In genomic region chr1:107862064-107862463, GRCh38 we compare ENCODE assay signal across 23 cellular contexts.
DNase-seq lines count a peak whose midpoint lies in the region; ATAC-seq and TF ChIP-seq lines count a peak whose summit lies in the region.
"Had no signal": no experiment of that assay in that cellular context is flagged by ENCODE, and none has a peak within 500 bp of the region (broad histone marks: within the 10 kb centered on the region; RNA-seq: fewer than 3 reads in every experiment).

No MANE protein-coding gene starts in this region.

- H3K9me3 Mint-ChIP-seq in activated naive CD8-positive, alpha-beta T cell treated with anti-CD3 and anti-CD28 coated beads, Interleukin-2, amount 10 ng/mL, durations not matched to agents 7 days and 5 days: peaks cover 14% of the 10 kb centered on the region
- peaks cover 11% of the 10 kb centered on the region for H3K9me3 Mint-ChIP-seq in activated naive CD8-positive, alpha-beta T cell treated with anti-CD3 and anti-CD28 coated beads for 36 hours
- H3K9me3 Mint-ChIP-seq in endothelial cell (ENCODE audit: unreplicated experiment): no peaks in the 10 kb centered on the region
- peaks cover 5% of the 10 kb centered on the region for H3K9me3 Mint-ChIP-seq in stimulated activated effector memory CD8-positive, alpha-beta T cell treated with anti-CD3 and anti-CD28 coated beads, Interleukin-12 subunit alpha, Interleukin-12 subunit beta, amount 100 ng/mL, for 72 hours
- H3K9me3 Mint-ChIP-seq: natural killer cell treated with Interleukin-12 subunit alpha and Interleukin-12 subunit beta and Interleukin-15 and Interleukin-18, amount 100 ng/mL, for 72 hours had no signal

- H3K4me3 ChIP-seq in NB4 (ENCODE audit: low read depth, low read length): no peak overlapping the region
- H3K4me3 ChIP-seq: A549, GM12878, GM23248, left ventricle myocardium inferior, prostate gland, uterus had no signal

- DNase-seq in activated naive CD8-positive, alpha-beta T cell treated with anti-CD3 and anti-CD28 coated beads, Interleukin-2, amount 10 ng/mL, durations not matched to agents 7 days and 5 days: no peak
- DNase-seq in activated naive CD8-positive, alpha-beta T cell treated with anti-CD3 and anti-CD28 coated beads for 36 hours: no peak
- peak; percentile 21 for DNase-seq in NB4 (ENCODE audit: low read depth)
- DNase-seq in endothelial cell (ENCODE audit: low spot score): peak; percentile 53
- no peak for DNase-seq in stimulated activated effector memory CD8-positive, alpha-beta T cell treated with anti-CD3 and anti-CD28 coated beads, Interleukin-12 subunit alpha, Interleukin-12 subunit beta, amount 100 ng/mL, for 72 hours (ENCODE audit: low spot score in 2 of 2)
- no peak for DNase-seq in NCI-H1417 (lab: John Stamatoyannopoulos, UW)
- no peak for DNase-seq in NCI-H748 treated with DMSO at 0.1 percent for 48 hours (lab: John Stamatoyannopoulos, UW)
- DNase-seq: activated CD8-positive, alpha-beta memory T cell treated with anti-CD3 and anti-CD28 coated beads for 24 hours; anterior cingulate cortex; cerebellar nuclear complex; endodermal cell; GM23248; left ventricle myocardium inferior; NCI-H2081; NCI-H524 treated with DMSO at 0.1 percent for 48 hours; stimulated activated CD4-positive, alpha-beta T cell treated with anti-CD3 and anti-CD28 coated beads, Interleukin-15, amount 100 ng/mL, for 24 hours; uterus had no signal

- TF ChIP-seq CTCF in NB4 (IDR thresholded peaks at IDR 0.05; ENCODE audit: low read depth, low read length) (no peak), endothelial cell (IDR thresholded peaks at IDR 0.05; ENCODE audit: unreplicated experiment) (no peak)

- H3K4me3 Mint-ChIP-seq in activated naive CD8-positive, alpha-beta T cell treated with anti-CD3 and anti-CD28 coated beads, Interleukin-2, amount 10 ng/mL, durations not matched to agents 7 days and 5 days: no peak overlapping the region
- no peak overlapping the region for H3K4me3 Mint-ChIP-seq in activated naive CD8-positive, alpha-beta T cell treated with anti-CD3 and anti-CD28 coated beads for 36 hours
- peak overlapping the region; percentile 62 for H3K4me3 Mint-ChIP-seq in endothelial cell (ENCODE audit: unreplicated experiment)
- no peak overlapping the region for H3K4me3 Mint-ChIP-seq in stimulated activated effector memory CD8-positive, alpha-beta T cell treated with anti-CD3 and anti-CD28 coated beads, Interleukin-12 subunit alpha, Interleukin-12 subunit beta, amount 100 ng/mL, for 72 hours
- H3K4me3 Mint-ChIP-seq: endodermal cell; natural killer cell treated with Interleukin-12 subunit alpha and Interleukin-12 subunit beta and Interleukin-15 and Interleukin-18, amount 100 ng/mL, for 72 hours had no signal

- peak; percentile 63 for ATAC-seq in activated naive CD8-positive, alpha-beta T cell treated with anti-CD3 and anti-CD28 coated beads, Interleukin-2, amount 10 ng/mL, durations not matched to agents 7 days and 5 days (ENCODE audit: low read depth)
- peak; percentile 55 for ATAC-seq in stimulated activated effector memory CD8-positive, alpha-beta T cell treated with anti-CD3 and anti-CD28 coated beads, Interleukin-12 subunit alpha, Interleukin-12 subunit beta, amount 100 ng/mL, for 72 hours
- ATAC-seq in GM18520 (IDR thresholded peaks at IDR 0.05; ENCODE audit: unreplicated experiment): no peak
- ATAC-seq: A549, GM12878 had no signal

- peaks cover 15% of the 10 kb centered on the region for H3K36me3 Mint-ChIP-seq in activated naive CD8-positive, alpha-beta T cell treated with anti-CD3 and anti-CD28 coated beads, Interleukin-2, amount 10 ng/mL, durations not matched to agents 7 days and 5 days
- H3K36me3 Mint-ChIP-seq in activated naive CD8-positive, alpha-beta T cell treated with anti-CD3 and anti-CD28 coated beads for 36 hours: peaks cover 15% of the 10 kb centered on the region
- peaks cover 39% of the 10 kb centered on the region for H3K36me3 Mint-ChIP-seq in endothelial cell (ENCODE audit: low read depth, unreplicated experiment)
- no peaks in the 10 kb centered on the region for H3K36me3 Mint-ChIP-seq in stimulated activated effector memory CD8-positive, alpha-beta T cell treated with anti-CD3 and anti-CD28 coated beads, Interleukin-12 subunit alpha, Interleukin-12 subunit beta, amount 100 ng/mL, for 72 hours
- H3K36me3 Mint-ChIP-seq: natural killer cell treated with Interleukin-12 subunit alpha and Interleukin-12 subunit beta and Interleukin-15 and Interleukin-18, amount 100 ng/mL, for 72 hours had no signal

- H3K27me3 Mint-ChIP-seq in activated naive CD8-positive, alpha-beta T cell treated with anti-CD3 and anti-CD28 coated beads, Interleukin-2, amount 10 ng/mL, durations not matched to agents 7 days and 5 days: no peaks in the 10 kb centered on the region
- H3K27me3 Mint-ChIP-seq in activated naive CD8-positive, alpha-beta T cell treated with anti-CD3 and anti-CD28 coated beads for 36 hours: no peaks in the 10 kb centered on the region
- peaks cover 17% of the 10 kb centered on the region for H3K27me3 Mint-ChIP-seq in endothelial cell (ENCODE audit: unreplicated experiment)
- H3K27me3 Mint-ChIP-seq: natural killer cell treated with Interleukin-12 subunit alpha and Interleukin-12 subunit beta and Interleukin-15 and Interleukin-18, amount 100 ng/mL, for 72 hours had no signal

- POLR2A ChIA-PET in activated naive CD8-positive, alpha-beta T cell treated with anti-CD3 and anti-CD28 coated beads, Interleukin-2, amount 10 ng/mL, durations not matched to agents 7 days and 5 days (lab: Charles Lee): no interaction called here

- peak overlapping the region; percentile 39 for H3K27ac Mint-ChIP-seq in activated naive CD8-positive, alpha-beta T cell treated with anti-CD3 and anti-CD28 coated beads, Interleukin-2, amount 10 ng/mL, durations not matched to agents 7 days and 5 days
- no peak overlapping the region for H3K27ac Mint-ChIP-seq in activated naive CD8-positive, alpha-beta T cell treated with anti-CD3 and anti-CD28 coated beads for 36 hours
- peak overlapping the region; percentile 98 for H3K27ac Mint-ChIP-seq in endothelial cell (ENCODE audit: unreplicated experiment)
- H3K27ac Mint-ChIP-seq in stimulated activated effector memory CD8-positive, alpha-beta T cell treated with anti-CD3 and anti-CD28 coated beads, Interleukin-12 subunit alpha, Interleukin-12 subunit beta, amount 100 ng/mL, for 72 hours: no peak overlapping the region
- H3K27ac Mint-ChIP-seq: activated T-helper 2 cell treated with anti-CD3 and anti-CD28 coated beads, Interferon-gamma antibody, Interleukin-2, Interleukin-4, amounts not matched to agents 10 μg/mL and 5 μg/mL and 100 μg/mL, durations not matched to agents 14 hours and 24 hours and 36 hours; endodermal cell had no signal

- H3K4me1 Mint-ChIP-seq in activated naive CD8-positive, alpha-beta T cell treated with anti-CD3 and anti-CD28 coated beads, Interleukin-2, amount 10 ng/mL, durations not matched to agents 7 days and 5 days: peaks cover 17% of the 10 kb centered on the region
- peaks cover 20% of the 10 kb centered on the region for H3K4me1 Mint-ChIP-seq in activated naive CD8-positive, alpha-beta T cell treated with anti-CD3 and anti-CD28 coated beads for 36 hours
- peaks cover 84% of the 10 kb centered on the region for H3K4me1 Mint-ChIP-seq in endothelial cell (ENCODE audit: unreplicated experiment)
- H3K4me1 Mint-ChIP-seq in stimulated activated effector memory CD8-positive, alpha-beta T cell treated with anti-CD3 and anti-CD28 coated beads, Interleukin-12 subunit alpha, Interleukin-12 subunit beta, amount 100 ng/mL, for 72 hours: peaks cover 29% of the 10 kb centered on the region

- no peak for TF ChIP-seq POLR2A in NB4 (IDR thresholded peaks at IDR 0.05; ENCODE audit: extremely low read depth, insufficient read length)

Comparison
In these comparisons a context has a peak if more than half of its experiments do, and no peak if none do; other contexts are left out.
1. H3K27ac Mint-ChIP-seq: peak in activated naive CD8-positive, alpha-beta T cell treated with anti-CD3 and anti-CD28 coated beads, Interleukin-2, amount 10 ng/mL, durations not matched to agents 7 days and 5 days (single experiment) and endothelial cell (single experiment); none in activated naive CD8-positive, alpha-beta T cell treated with anti-CD3 and anti-CD28 coated beads for 36 hours (single experiment) and stimulated activated effector memory CD8-positive, alpha-beta T cell treated with anti-CD3 and anti-CD28 coated beads, Interleukin-12 subunit alpha, Interleukin-12 subunit beta, amount 100 ng/mL, for 72 hours (single experiment).
2. DNase-seq: peak in NB4 (single experiment) and endothelial cell (single experiment); none in activated naive CD8-positive, alpha-beta T cell treated with anti-CD3 and anti-CD28 coated beads, Interleukin-2, amount 10 ng/mL, durations not matched to agents 7 days and 5 days (single experiment), activated naive CD8-positive, alpha-beta T cell treated with anti-CD3 and anti-CD28 coated beads for 36 hours (single experiment), stimulated activated effector memory CD8-positive, alpha-beta T cell treated with anti-CD3 and anti-CD28 coated beads, Interleukin-12 subunit alpha, Interleukin-12 subunit beta, amount 100 ng/mL, for 72 hours (0 of 2), NCI-H1417 (0 of 3) and NCI-H748 treated with DMSO at 0.1 percent for 48 hours (single experiment).